39 cellular contexts compared by ENCODE assay signal in the genomic region with DNA sequence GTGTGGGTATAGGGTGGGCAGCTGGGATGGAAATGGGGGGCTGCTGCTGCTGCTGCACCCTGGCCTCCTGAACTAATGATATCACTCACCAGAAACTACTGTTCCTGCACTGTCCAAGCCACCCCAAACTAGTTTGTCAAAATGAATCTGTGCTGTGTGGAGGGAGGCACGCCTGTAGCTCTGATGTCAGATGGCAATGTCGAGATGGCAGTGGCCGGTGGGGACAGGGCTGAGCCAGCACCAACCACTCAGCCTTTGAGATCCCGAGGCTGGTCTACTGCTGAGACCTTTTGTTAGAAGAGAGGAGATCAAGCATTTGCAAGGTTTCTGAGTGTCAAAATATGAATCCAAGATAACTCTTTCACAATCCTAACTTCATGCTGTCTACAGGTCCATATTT. TPM values are rescaled to one million over a fixed set of nuclear protein-coding genes. Genes with fewer than 3 reads are reported as not detected.
"Had no signal": no experiment of that assay in that cellular context is flagged by ENCODE, and none has a peak within 500 bp of the region (broad histone marks: within the 10 kb centered on the region; RNA-seq: fewer than 3 reads in every experiment).

No MANE protein-coding gene starts in this region.

- H3K9me3 Mint-ChIP-seq: activated B cell treated with CpG ODN at 0.5 μM for 24 hours; activated CD4-positive, alpha-beta memory T cell treated with anti-CD3 and anti-CD28 coated beads, Interleukin-2, amount 10 ng/mL, durations not matched to agents 7 days and 5 days; activated naive CD4-positive, alpha-beta T cell treated with anti-CD3 and anti-CD28 coated beads, Interleukin-2, amount 10 ng/mL, durations not matched to agents 7 days and 5 days; activated naive CD8-positive, alpha-beta T cell treated with anti-CD3 and anti-CD28 coated beads, Interleukin-2, amount 50 U/mL, for 24 hours; brain had no signal

- H3K27me3 ChIP-seq: Peyer's patch had no signal

- H3K9me3 ChIP-seq: Peyer's patch had no signal

- ATAC-seq: activated CD8-positive, alpha-beta memory T cell treated with anti-CD3 and anti-CD28 coated beads, Interleukin-2, amount 10 ng/mL, durations not matched to agents 7 days and 5 days; activated naive CD8-positive, alpha-beta T cell treated with anti-CD3 and anti-CD28 coated beads, Interleukin-2, amount 50 U/mL, for 24 hours; PC-3; SK-N-SH treated with all-trans-retinoic acid at 6 μM for 48 hours had no signal

- H3K4me1 Mint-ChIP-seq: activated CD4-positive, alpha-beta memory T cell treated with anti-CD3 and anti-CD28 coated beads, Interleukin-2, amount 10 ng/mL, durations not matched to agents 7 days and 5 days had no signal

- H3K27ac Mint-ChIP-seq: activated B cell treated with CpG ODN at 0.5 μM for 24 hours; activated CD4-positive, alpha-beta memory T cell treated with anti-CD3 and anti-CD28 coated beads, Interleukin-2, amount 10 ng/mL, durations not matched to agents 7 days and 5 days; activated CD8-positive, alpha-beta memory T cell treated with anti-CD3 and anti-CD28 coated beads, Interleukin-2, amount 10 ng/mL, durations not matched to agents 7 days and 5 days; activated naive CD4-positive, alpha-beta T cell treated with anti-CD3 and anti-CD28 coated beads, Interleukin-2, amount 10 ng/mL, durations not matched to agents 7 days and 5 days; activated naive CD8-positive, alpha-beta T cell; activated naive CD8-positive, alpha-beta T cell treated with anti-CD3 and anti-CD28 coated beads, Interleukin-2, amount 50 U/mL, for 24 hours; brain had no signal

- H3K27ac ChIP-seq: Peyer's patch, VCaP had no signal

- H3K4me1 ChIP-seq: Peyer's patch had no signal

- H3K36me3 ChIP-seq: Peyer's patch had no signal

- H3K36me3 Mint-ChIP-seq: activated CD8-positive, alpha-beta memory T cell treated with anti-CD3 and anti-CD28 coated beads, Interleukin-2, amount 10 ng/mL, durations not matched to agents 7 days and 5 days; activated naive CD4-positive, alpha-beta T cell treated with anti-CD3 and anti-CD28 coated beads, Interleukin-2, amount 10 ng/mL, durations not matched to agents 7 days and 5 days; brain had no signal

- H3K4me3 Mint-ChIP-seq: activated B cell treated with CpG ODN at 0.5 μM for 24 hours; activated CD4-positive, alpha-beta memory T cell treated with anti-CD3 and anti-CD28 coated beads, Interleukin-2, amount 10 ng/mL, durations not matched to agents 7 days and 5 days; activated CD8-positive, alpha-beta memory T cell treated with anti-CD3 and anti-CD28 coated beads, Interleukin-2, amount 10 ng/mL, durations not matched to agents 7 days and 5 days; activated naive CD4-positive, alpha-beta T cell treated with anti-CD3 and anti-CD28 coated beads, Interleukin-2, amount 10 ng/mL, durations not matched to agents 7 days and 5 days; activated naive CD8-positive, alpha-beta T cell; activated naive CD8-positive, alpha-beta T cell treated with anti-CD3 and anti-CD28 coated beads, Interleukin-2, amount 50 U/mL, for 24 hours; brain had no signal

- DNase-seq: activated B cell treated with CpG ODN at 0.5 μM for 24 hours; activated CD4-positive, alpha-beta memory T cell treated with anti-CD3 and anti-CD28 coated beads, Interleukin-2, amount 10 ng/mL, durations not matched to agents 7 days and 5 days; activated CD4-positive, alpha-beta T cell treated with anti-CD3 and anti-CD28 coated beads for 4 hours; activated CD4-positive, alpha-beta T cell treated with anti-CD3 and anti-CD28 coated beads, Interleukin-2, amount 50 U/mL, for 1 hour; activated CD4-positive, CD25-positive, alpha-beta regulatory T cell treated with anti-CD3 and anti-CD28 coated beads, Interleukin-2, amount 50 U/mL, for 72 hours; activated CD8-positive, alpha-beta memory T cell treated with anti-CD3 and anti-CD28 coated beads for 24 hours; activated CD8-positive, alpha-beta memory T cell treated with anti-CD3 and anti-CD28 coated beads, Interleukin-2, amount 10 ng/mL, durations not matched to agents 7 days and 5 days; activated CD8-positive, alpha-beta memory T cell treated with anti-CD3 and anti-CD28 coated beads, Interleukin-2, amount 50 U/mL, for 48 hours; activated effector memory CD4-positive, alpha-beta T cell treated with Interleukin-2 at 50 U/mL for 16 hours; activated naive CD4-positive, alpha-beta T cell treated with anti-CD3 and anti-CD28 coated beads, Interleukin-2, amount 10 ng/mL, durations not matched to agents 7 days and 5 days; activated naive CD8-positive, alpha-beta T cell treated with anti-CD3 and anti-CD28 coated beads, Interleukin-2, amount 50 U/mL, for 24 hours; activated T-cell treated with anti-CD3 and anti-CD28 coated beads, Interleukin-2, amount 50 U/mL, for 48 hours; anterior cingulate cortex; caudate nucleus; Karpas-422; NCI-H1048; NCI-H1105 treated with DMSO at 0.1 percent for 48 hours; NCI-H1436; NCI-H1694; NCI-H1930; NCI-H2081 treated with DMSO at 0.1 percent for 48 hours; NCI-H226; NCI-H524 treated with DMSO at 0.1 percent for 48 hours; PC-3; Peyer's patch; RPMI8226; SHP77 treated with DMSO at 0.1 percent for 48 hours; T-helper 1 cell; T-helper 2 cell; T-helper 9 cell had no signal

- H3K4me3 ChIP-seq: Peyer's patch had no signal

RNA-seq across cellular contexts. Expression of gene RAG2, which starts 28.9 kb away (rescaled TPM):
- total RNA-seq: activated B cell treated with CpG ODN at 0.5 μM for 24 hours; activated CD4-positive, alpha-beta memory T cell treated with anti-CD3 and anti-CD28 coated beads, Interleukin-2, amount 10 ng/mL, durations not matched to agents 7 days and 5 days; activated CD8-positive, alpha-beta memory T cell treated with anti-CD3 and anti-CD28 coated beads, Interleukin-2, amount 10 ng/mL, durations not matched to agents 7 days and 5 days; bronchial epithelial cell; cerebellum; MCF 10A; NCI-H460; PC-3; Peyer's patch; SK-MEL-5 had no signal
